Comparison of ENCODE assay signal across 20 cellular contexts in the genomic region with DNA sequence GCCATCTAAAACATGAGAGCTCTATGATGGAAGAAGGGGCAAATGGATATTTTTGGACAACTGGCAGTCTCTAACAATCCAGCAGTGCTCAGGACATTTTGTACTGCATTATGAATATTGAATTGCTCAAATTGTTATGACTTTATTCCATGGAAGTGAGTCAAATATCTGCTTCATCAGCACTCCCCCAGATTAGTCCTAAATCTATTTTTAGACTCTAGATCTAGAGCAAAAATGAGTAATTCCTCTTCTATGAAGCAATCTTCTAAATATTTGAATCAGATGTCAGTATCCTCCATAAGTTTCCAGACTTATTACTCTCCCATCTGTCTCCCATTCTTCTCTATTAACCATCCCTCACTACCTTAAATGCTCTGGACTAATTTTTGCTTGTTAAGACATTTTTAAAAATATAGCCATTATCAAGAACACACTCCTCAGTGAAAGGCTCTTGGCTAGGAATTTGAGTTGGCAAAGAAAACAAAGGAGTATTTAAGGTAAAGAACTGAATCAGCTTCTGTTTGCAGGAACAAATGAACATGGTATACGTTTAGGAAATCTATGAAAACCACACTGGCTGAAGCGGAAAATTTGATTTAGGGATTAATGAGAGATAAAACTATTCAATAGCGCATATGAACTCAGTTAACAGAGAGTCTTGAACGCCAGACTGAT.
DNase-seq lines count a peak whose midpoint lies in the region; ATAC-seq, FAIRE-seq and TF ChIP-seq lines count a peak whose summit lies in the region.
"Had no signal": no experiment of that assay in that cellular context is flagged by ENCODE, and none has a peak within 500 bp of the region (broad histone marks: within the 10 kb centered on the region; RNA-seq: fewer than 3 reads in every experiment).

No MANE protein-coding gene starts in this region.

- H3K9me3 ChIP-seq in right atrium auricular region: no peaks in the 10 kb centered on the region
- H3K9me3 ChIP-seq: ascending aorta, left lung, vagina had no signal

- no peak overlapping the region for H3K27ac ChIP-seq in right atrium auricular region
- H3K27ac ChIP-seq: ascending aorta, left lung, vagina had no signal

- ATAC-seq in GM18907 (IDR thresholded peaks at IDR 0.05; ENCODE audit: unreplicated experiment): no peak
- ATAC-seq: HCT116; left lung; natural killer cell; stimulated activated naive CD8-positive, alpha-beta T cell treated with anti-CD3 and anti-CD28 coated beads, Interleukin-15, Interleukin-2, amounts not matched to agents 100 U/mL and 50 U/mL, for 24 hours had no signal

- TF ChIP-seq CTCF in bronchial epithelial cell (IDR thresholded peaks at IDR 0.05; ENCODE audit: insufficient read depth, low read length, severe bottlenecking): no peak
- no peak for TF ChIP-seq CTCF in right atrium auricular region (IDR thresholded peaks at IDR 0.05)

- H3K36me3 ChIP-seq in bronchial epithelial cell (ENCODE audit: control insufficient read depth, insufficient read depth, low read length) (no peaks in the 10 kb centered on the region), right atrium auricular region (no peaks in the 10 kb centered on the region)
- H3K36me3 ChIP-seq: ascending aorta, left lung, vagina had no signal

- DNase-seq in AG20443 (ENCODE audit: low spot score) (peak; percentile 55), LHCN-M2 (ENCODE audit: low read depth) (peak; percentile 94), bronchial epithelial cell (ENCODE audit: low read depth) (peak; percentile 83), myocyte (ENCODE audit: low read depth) (peak; percentile 35), right atrium auricular region (ENCODE audit: low spot score) (no peak), DMS79 (lab: John Stamatoyannopoulos, UW) (no peak), pons (ENCODE audit: low spot score) (no peak)
- DNase-seq: activated CD4-positive, alpha-beta T cell treated with anti-CD3 and anti-CD28 coated beads for 4 hours; activated T-cell treated with anti-CD3 and anti-CD28 coated beads, Interleukin-2, amount 50 U/mL, for 48 hours; COR-L47; hippocampal formation; left lung; natural killer cell; NCI-H1048; NCI-H446; stimulated activated naive CD8-positive, alpha-beta T cell treated with anti-CD3 and anti-CD28 coated beads, Interleukin-15, Interleukin-2, amounts not matched to agents 100 U/mL and 50 U/mL, for 24 hours had no signal

- no peak for FAIRE-seq in bronchial epithelial cell (lab: Jason Lieb, UNC)

- no peaks in the 10 kb centered on the region for H3K4me1 ChIP-seq in right atrium auricular region
- H3K4me1 ChIP-seq: ascending aorta, left lung, vagina had no signal

- no peak overlapping the region for H3K4me3 ChIP-seq in bronchial epithelial cell (ENCODE audit: low read depth, low read length)
- H3K4me3 ChIP-seq in right atrium auricular region: no peak overlapping the region
- H3K4me3 ChIP-seq: ascending aorta, left lung, vagina had no signal

- no peaks in the 10 kb centered on the region for H3K27me3 ChIP-seq in bronchial epithelial cell (ENCODE audit: control insufficient read depth, insufficient read depth, low read length)
- no peaks in the 10 kb centered on the region for H3K27me3 ChIP-seq in right atrium auricular region
- H3K27me3 ChIP-seq: ascending aorta, left lung, vagina had no signal

Comparison
In these comparisons a context has a peak if more than half of its experiments do, and no peak if none do; other contexts are left out.
1. DNase-seq: peak in AG20443 (single experiment), LHCN-M2 (single experiment), bronchial epithelial cell (single experiment) and myocyte (single experiment); none in right atrium auricular region (single experiment), DMS79 (single experiment) and pons (single experiment).